ENCODE assay signal across 1 cellular context in the genomic region with DNA sequence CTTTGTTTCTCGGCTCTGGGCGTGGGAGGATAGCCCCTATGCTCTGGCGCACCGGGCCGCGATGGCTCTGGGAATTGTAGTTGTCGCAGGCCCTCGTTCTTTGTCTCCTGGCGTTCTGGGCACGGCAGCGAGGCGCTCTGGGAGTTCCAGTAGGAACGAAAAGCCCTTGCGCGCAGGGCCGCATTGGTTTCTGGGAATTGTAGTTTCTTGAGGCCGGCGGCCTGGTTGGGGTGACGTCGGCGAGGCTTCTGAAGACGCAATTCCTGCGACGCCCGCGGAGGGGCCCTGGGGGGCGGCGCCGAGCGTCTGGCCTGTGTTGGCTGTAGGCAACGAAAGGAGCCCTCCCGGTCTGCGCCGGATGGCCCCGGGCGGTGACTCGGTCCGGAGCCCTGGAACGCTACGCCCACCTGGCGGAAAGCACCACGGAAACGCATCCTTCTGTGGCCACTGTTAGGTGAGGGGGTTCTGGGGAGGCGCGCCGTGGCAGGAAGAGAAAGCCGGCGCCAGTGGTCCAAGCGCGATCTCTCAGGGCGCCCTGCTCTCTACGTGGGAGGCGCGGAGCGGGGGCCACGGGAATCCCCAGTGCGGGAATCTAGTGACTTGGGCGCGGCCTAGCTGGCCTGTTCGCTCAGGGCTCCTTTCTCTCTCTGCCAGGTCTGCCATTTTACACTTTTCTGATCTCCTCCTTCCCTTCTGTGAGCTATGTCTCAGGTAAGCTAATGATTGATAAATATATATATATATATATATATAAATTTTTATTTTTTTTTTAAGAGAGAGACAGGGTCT.
TF ChIP-seq lines count a peak whose summit lies in the region.

A gene (plus strand): TSS at position 305 of the 789 bp plus-strand sequence. CDS start 398 bp downstream, at position 703.

TF ChIP-seq in HepG2, 621 proteins besides CTCF, POLR2A, EP300 and RAD21 (continued from another document):
- TF ChIP-seq, protein P1, sequence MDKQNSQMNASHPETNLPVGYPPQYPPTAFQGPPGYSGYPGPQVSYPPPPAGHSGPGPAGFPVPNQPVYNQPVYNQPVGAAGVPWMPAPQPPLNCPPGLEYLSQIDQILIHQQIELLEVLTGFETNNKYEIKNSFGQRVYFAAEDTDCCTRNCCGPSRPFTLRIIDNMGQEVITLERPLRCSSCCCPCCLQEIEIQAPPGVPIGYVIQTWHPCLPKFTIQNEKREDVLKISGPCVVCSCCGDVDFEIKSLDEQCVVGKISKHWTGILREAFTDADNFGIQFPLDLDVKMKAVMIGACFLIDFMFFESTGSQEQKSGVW (CRISPR knock-in tag; IDR thresholded peaks at IDR 0.05; ENCODE audit: borderline replicate concordance) = no peak
- no peak for TF ChIP-seq KAT7 (CRISPR knock-in tag; IDR thresholded peaks at IDR 0.05; ENCODE audit: borderline replicate concordance)
- TF ChIP-seq, protein P2, sequence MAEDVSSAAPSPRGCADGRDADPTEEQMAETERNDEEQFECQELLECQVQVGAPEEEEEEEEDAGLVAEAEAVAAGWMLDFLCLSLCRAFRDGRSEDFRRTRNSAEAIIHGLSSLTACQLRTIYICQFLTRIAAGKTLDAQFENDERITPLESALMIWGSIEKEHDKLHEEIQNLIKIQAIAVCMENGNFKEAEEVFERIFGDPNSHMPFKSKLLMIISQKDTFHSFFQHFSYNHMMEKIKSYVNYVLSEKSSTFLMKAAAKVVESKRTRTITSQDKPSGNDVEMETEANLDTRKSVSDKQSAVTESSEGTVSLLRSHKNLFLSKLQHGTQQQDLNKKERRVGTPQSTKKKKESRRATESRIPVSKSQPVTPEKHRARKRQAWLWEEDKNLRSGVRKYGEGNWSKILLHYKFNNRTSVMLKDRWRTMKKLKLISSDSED (CRISPR knock-in tag; IDR thresholded peaks at IDR 0.05) = 0 out of 2 replicates have a peak, but pooled peaks have one; percentile 63
- TF ChIP-seq KDM5B (CRISPR knock-in tag; IDR thresholded peaks at IDR 0.05; ENCODE audit: borderline replicate concordance) = peak; percentile 25; the same call in 1 of the 2 replicates
- TF ChIP-seq NFYB (CRISPR knock-in tag; IDR thresholded peaks at IDR 0.05) = peak; percentile 63
- peak; percentile 48 for TF ChIP-seq SKI (IDR thresholded peaks at IDR 0.05; ENCODE audit: partially characterized antibody)
- no peak for TF ChIP-seq LCORL (IDR thresholded peaks at IDR 0.05)
- TF ChIP-seq LCORL (CRISPR knock-in tag; IDR thresholded peaks at IDR 0.05) = peak; percentile 55; the same call in 1 of the 2 replicates
- peak; percentile 69 for TF ChIP-seq ZMAT3 (CRISPR knock-in tag; conservative IDR thresholded peaks at IDR 0.05)
- TF ChIP-seq ZBTB38 (CRISPR knock-in tag; IDR thresholded peaks at IDR 0.05) = no peak
- TF ChIP-seq AHR (CRISPR knock-in tag; IDR thresholded peaks at IDR 0.05) = 0 out of 2 replicates have a peak, but pooled peaks have one; percentile 45
- peak; percentile 67 for TF ChIP-seq ERF (CRISPR knock-in tag; IDR thresholded peaks at IDR 0.05)
- TF ChIP-seq, protein P3, sequence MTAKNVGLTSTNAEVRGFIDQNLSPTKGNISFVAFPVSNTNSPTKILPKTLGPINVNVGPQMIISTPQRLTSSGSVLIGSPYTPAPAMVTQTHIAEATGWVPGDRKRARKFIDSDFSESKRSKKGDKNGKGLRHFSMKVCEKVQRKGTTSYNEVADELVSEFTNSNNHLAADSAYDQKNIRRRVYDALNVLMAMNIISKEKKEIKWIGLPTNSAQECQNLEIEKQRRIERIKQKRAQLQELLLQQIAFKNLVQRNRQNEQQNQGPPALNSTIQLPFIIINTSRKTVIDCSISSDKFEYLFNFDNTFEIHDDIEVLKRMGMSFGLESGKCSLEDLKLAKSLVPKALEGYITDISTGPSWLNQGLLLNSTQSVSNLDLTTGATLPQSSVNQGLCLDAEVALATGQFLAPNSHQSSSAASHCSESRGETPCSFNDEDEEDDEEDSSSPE (CRISPR knock-in tag; IDR thresholded peaks at IDR 0.05) = 0 out of 2 replicates have a peak, but pooled peaks have one; percentile 14
